ENCODE assay signal across 2 cellular contexts in the genomic region with DNA sequence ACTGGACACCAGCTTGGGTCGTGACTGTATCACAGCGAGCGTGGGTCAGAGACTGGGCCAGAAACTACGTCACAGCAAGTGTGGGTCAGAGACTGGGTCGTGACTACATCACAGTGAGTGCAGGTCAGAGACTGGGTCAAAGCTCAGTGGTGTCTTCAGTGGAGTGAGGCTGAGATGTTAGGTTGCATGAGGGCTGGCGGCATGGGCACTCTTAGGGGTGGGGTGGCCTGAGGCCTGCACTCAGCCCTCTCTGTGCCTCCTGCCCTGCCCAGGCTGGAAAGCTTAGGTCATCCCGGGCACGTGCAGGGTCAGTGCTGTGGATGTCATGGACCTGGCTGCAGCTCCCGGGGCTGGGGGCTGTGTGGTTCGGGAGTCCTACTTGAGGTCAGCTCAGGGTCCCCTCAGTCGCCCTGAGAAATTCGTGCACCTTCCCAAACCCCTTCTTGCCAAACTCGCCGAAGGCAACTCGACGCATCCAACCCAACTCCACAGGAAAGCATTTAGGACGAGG.
TF ChIP-seq lines count a peak whose summit lies in the region.

No MANE protein-coding gene starts in this region.

TF ChIP-seq in HepG2, 621 proteins besides CTCF, POLR2A, EP300 and RAD21:
- TF ChIP-seq ZNF501 (CRISPR knock-in tag; IDR thresholded peaks at IDR 0.05), result 0 out of 2 replicates have a peak, but pooled peaks have one; percentile 16
- no peak for TF ChIP-seq SYNCRIP (IDR thresholded peaks at IDR 0.05; ENCODE audit: insufficient read depth, low read depth, low read length)
- no peak for TF ChIP-seq KLF16 (CRISPR knock-in tag; IDR thresholded peaks at IDR 0.05)
- TF ChIP-seq, protein P1, sequence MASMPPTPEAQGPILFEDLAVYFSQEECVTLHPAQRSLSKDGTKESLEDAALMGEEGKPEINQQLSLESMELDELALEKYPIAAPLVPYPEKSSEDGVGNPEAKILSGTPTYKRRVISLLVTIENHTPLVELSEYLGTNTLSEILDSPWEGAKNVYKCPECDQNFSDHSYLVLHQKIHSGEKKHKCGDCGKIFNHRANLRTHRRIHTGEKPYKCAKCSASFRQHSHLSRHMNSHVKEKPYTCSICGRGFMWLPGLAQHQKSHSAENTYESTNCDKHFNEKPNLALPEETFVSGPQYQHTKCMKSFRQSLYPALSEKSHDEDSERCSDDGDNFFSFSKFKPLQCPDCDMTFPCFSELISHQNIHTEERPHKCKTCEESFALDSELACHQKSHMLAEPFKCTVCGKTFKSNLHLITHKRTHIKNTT (CRISPR knock-in tag; IDR thresholded peaks at IDR 0.05), result no peak
- TF ChIP-seq ZNF562 (CRISPR knock-in tag; IDR thresholded peaks at IDR 0.05; ENCODE audit: borderline replicate concordance), result no peak
- TF ChIP-seq PAX8 (CRISPR knock-in tag; IDR thresholded peaks at IDR 0.05; ENCODE audit: borderline replicate concordance), result no peak
- no peak for TF ChIP-seq ZKSCAN5 (CRISPR knock-in tag; IDR thresholded peaks at IDR 0.05)
- peak; percentile 83 for TF ChIP-seq CREB1 (IDR thresholded peaks at IDR 0.05)
- TF ChIP-seq CREB1 (CRISPR knock-in tag; IDR thresholded peaks at IDR 0.05), result no peak
- TF ChIP-seq ZNF20 (CRISPR knock-in tag; IDR thresholded peaks at IDR 0.05), result no peak
- TF ChIP-seq ZNF841 (CRISPR knock-in tag; IDR thresholded peaks at IDR 0.05; ENCODE audit: borderline replicate concordance), result no peak
- TF ChIP-seq BHLHE40 (IDR thresholded peaks at IDR 0.05; ENCODE audit: low read length), result peak; percentile 60; the same call in 1 of the 2 replicates
- TF ChIP-seq KMT2A (CRISPR knock-in tag; IDR thresholded peaks at IDR 0.05), result no peak

TF ChIP-seq in H1, 55 proteins besides CTCF, POLR2A, EP300 and RAD21:
- TF ChIP-seq TEAD4 (IDR thresholded peaks at IDR 0.05; ENCODE audit: low read depth, low read length), result no peak
- TF ChIP-seq EZH2 (IDR thresholded peaks at IDR 0.05; ENCODE audit: low read depth, low read length, severe bottlenecking), result no peak
- TF ChIP-seq PHF8 (conservative IDR thresholded peaks at IDR 0.05; ENCODE audit: low read depth, low read length), result no peak
- TF ChIP-seq, protein P2, sequence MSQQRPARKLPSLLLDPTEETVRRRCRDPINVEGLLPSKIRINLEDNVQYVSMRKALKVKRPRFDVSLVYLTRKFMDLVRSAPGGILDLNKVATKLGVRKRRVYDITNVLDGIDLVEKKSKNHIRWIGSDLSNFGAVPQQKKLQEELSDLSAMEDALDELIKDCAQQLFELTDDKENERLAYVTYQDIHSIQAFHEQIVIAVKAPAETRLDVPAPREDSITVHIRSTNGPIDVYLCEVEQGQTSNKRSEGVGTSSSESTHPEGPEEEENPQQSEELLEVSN (IDR thresholded peaks at IDR 0.05), result no peak
- TF ChIP-seq, protein P3, sequence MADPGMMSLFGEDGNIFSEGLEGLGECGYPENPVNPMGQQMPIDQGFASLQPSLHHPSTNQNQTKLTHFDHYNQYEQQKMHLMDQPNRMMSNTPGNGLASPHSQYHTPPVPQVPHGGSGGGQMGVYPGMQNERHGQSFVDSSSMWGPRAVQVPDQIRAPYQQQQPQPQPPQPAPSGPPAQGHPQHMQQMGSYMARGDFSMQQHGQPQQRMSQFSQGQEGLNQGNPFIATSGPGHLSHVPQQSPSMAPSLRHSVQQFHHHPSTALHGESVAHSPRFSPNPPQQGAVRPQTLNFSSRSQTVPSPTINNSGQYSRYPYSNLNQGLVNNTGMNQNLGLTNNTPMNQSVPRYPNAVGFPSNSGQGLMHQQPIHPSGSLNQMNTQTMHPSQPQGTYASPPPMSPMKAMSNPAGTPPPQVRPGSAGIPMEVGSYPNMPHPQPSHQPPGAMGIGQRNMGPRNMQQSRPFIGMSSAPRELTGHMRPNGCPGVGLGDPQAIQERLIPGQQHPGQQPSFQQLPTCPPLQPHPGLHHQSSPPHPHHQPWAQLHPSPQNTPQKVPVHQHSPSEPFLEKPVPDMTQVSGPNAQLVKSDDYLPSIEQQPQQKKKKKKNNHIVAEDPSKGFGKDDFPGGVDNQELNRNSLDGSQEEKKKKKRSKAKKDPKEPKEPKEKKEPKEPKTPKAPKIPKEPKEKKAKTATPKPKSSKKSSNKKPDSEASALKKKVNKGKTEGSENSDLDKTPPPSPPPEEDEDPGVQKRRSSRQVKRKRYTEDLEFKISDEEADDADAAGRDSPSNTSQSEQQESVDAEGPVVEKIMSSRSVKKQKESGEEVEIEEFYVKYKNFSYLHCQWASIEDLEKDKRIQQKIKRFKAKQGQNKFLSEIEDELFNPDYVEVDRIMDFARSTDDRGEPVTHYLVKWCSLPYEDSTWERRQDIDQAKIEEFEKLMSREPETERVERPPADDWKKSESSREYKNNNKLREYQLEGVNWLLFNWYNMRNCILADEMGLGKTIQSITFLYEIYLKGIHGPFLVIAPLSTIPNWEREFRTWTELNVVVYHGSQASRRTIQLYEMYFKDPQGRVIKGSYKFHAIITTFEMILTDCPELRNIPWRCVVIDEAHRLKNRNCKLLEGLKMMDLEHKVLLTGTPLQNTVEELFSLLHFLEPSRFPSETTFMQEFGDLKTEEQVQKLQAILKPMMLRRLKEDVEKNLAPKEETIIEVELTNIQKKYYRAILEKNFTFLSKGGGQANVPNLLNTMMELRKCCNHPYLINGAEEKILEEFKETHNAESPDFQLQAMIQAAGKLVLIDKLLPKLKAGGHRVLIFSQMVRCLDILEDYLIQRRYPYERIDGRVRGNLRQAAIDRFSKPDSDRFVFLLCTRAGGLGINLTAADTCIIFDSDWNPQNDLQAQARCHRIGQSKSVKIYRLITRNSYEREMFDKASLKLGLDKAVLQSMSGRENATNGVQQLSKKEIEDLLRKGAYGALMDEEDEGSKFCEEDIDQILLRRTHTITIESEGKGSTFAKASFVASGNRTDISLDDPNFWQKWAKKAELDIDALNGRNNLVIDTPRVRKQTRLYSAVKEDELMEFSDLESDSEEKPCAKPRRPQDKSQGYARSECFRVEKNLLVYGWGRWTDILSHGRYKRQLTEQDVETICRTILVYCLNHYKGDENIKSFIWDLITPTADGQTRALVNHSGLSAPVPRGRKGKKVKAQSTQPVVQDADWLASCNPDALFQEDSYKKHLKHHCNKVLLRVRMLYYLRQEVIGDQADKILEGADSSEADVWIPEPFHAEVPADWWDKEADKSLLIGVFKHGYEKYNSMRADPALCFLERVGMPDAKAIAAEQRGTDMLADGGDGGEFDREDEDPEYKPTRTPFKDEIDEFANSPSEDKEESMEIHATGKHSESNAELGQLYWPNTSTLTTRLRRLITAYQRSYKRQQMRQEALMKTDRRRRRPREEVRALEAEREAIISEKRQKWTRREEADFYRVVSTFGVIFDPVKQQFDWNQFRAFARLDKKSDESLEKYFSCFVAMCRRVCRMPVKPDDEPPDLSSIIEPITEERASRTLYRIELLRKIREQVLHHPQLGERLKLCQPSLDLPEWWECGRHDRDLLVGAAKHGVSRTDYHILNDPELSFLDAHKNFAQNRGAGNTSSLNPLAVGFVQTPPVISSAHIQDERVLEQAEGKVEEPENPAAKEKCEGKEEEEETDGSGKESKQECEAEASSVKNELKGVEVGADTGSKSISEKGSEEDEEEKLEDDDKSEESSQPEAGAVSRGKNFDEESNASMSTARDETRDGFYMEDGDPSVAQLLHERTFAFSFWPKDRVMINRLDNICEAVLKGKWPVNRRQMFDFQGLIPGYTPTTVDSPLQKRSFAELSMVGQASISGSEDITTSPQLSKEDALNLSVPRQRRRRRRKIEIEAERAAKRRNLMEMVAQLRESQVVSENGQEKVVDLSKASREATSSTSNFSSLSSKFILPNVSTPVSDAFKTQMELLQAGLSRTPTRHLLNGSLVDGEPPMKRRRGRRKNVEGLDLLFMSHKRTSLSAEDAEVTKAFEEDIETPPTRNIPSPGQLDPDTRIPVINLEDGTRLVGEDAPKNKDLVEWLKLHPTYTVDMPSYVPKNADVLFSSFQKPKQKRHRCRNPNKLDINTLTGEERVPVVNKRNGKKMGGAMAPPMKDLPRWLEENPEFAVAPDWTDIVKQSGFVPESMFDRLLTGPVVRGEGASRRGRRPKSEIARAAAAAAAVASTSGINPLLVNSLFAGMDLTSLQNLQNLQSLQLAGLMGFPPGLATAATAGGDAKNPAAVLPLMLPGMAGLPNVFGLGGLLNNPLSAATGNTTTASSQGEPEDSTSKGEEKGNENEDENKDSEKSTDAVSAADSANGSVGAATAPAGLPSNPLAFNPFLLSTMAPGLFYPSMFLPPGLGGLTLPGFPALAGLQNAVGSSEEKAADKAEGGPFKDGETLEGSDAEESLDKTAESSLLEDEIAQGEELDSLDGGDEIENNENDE (IDR thresholded peaks at IDR 0.05; ENCODE audit: insufficient replicate concordance, low read length), result no peak
- TF ChIP-seq SP2 (IDR thresholded peaks at IDR 0.05; ENCODE audit: low read length), result no peak
- no peak for TF ChIP-seq POLR2AphosphoS5 (IDR thresholded peaks at IDR 0.05; ENCODE audit: low read depth, low read length)
- TF ChIP-seq ZNF274 (IDR thresholded peaks at IDR 0.05; ENCODE audit: borderline replicate concordance, extremely low read depth, low read length), result no peak
- no peak for TF ChIP-seq KDM5A (IDR thresholded peaks at IDR 0.05; ENCODE audit: low read length)
- TF ChIP-seq NRF1 (IDR thresholded peaks at IDR 0.05; ENCODE audit: low read depth, low read length), result no peak
- no peak for TF ChIP-seq SIX5 (IDR thresholded peaks at IDR 0.05; ENCODE audit: low read depth, low read length)
- no peak for TF ChIP-seq KDM4A (IDR thresholded peaks at IDR 0.05; ENCODE audit: low read depth, low read length, severe bottlenecking)
- TF ChIP-seq SP4 (IDR thresholded peaks at IDR 0.05; ENCODE audit: low read length), result no peak
- no peak for TF ChIP-seq RBBP5 (IDR thresholded peaks at IDR 0.05; ENCODE audit: borderline replicate concordance, low read depth, low read length)
- TF ChIP-seq HDAC6 (IDR thresholded peaks at IDR 0.05; ENCODE audit: low read depth, low read length), result no peak
- no peak for TF ChIP-seq MAFK (IDR thresholded peaks at IDR 0.05; ENCODE audit: low read depth, low read length)
- TF ChIP-seq ASH2L (IDR thresholded peaks at IDR 0.05; ENCODE audit: low read length), result no peak
TF ChIP-seq in H1: peak in this region for 0.
